19 cellular contexts compared by ENCODE assay signal in the genomic region with DNA sequence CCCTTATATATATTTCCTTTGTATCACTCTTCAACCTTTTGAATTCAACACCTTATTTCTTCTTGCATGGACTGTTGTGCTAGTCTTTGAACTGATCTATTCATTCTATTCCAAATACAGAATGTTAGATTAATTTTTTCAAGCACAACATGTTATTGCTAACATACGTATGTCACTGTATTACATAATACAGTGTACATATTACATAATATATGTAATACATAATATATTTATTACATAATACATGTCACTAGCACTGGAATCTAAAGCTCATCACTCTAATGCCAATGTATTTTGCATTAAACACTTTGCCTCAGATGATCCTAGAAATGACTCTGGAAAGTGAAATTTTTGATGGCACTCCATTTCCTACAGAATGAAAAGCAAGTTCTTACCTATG.
A peak's percentile ranks its signal among the peaks of the same experiment; 100 is the strongest.
DNase-seq lines count a peak whose midpoint lies in the region; FAIRE-seq and TF ChIP-seq lines count a peak whose summit lies in the region.
"Had no signal": no experiment of that assay in that cellular context is flagged by ENCODE, and none has a peak within 500 bp of the region (broad histone marks: within the 10 kb centered on the region; RNA-seq: fewer than 3 reads in every experiment).

No MANE protein-coding gene starts in this region.

- H3K4me2 ChIP-seq in OCI-LY3 (ENCODE audit: low read length): peak overlapping the region; percentile 33; the same call in 1 of the 2 replicates
- H3K4me2 ChIP-seq: BLaER1 had no signal

- no peak for DNase-seq in 8988T
- no peak for DNase-seq in DMS53 treated with DMSO at 0.1 percent for 48 hours (lab: John Stamatoyannopoulos, UW; ENCODE audit: unreplicated experiment)
- DNase-seq in DMS53 (lab: John Stamatoyannopoulos, UW): no peak
- DNase-seq: ACHN; BE2C; C1 segment of cervical spinal cord; CD4-positive, alpha-beta memory T cell; CD8-positive, alpha-beta memory T cell; COR-L47; DMS 273 treated with DMSO at 0.1 percent for 48 hours; DMS153; DMS79; DND-41; EL had no signal

- H2AFZ ChIP-seq in OCI-LY3 (ENCODE audit: low read depth, low read length): no peak overlapping the region

- TF ChIP-seq CTCF in OCI-LY3 (IDR thresholded peaks at IDR 0.05; ENCODE audit: low read depth, low read length): no peak

- peak; percentile 29 for FAIRE-seq in A204.1 (lab: Jason Lieb, UNC)
- peak; percentile 46 for FAIRE-seq in G401.6 (lab: Jason Lieb, UNC)
- FAIRE-seq: GM19239 had no signal

- no peaks in the 10 kb centered on the region for H3K36me3 ChIP-seq in OCI-LY3 (replicated peaks; ENCODE audit: low read depth, low read length)
- H3K36me3 ChIP-seq: BE2C had no signal

- H3K9me3 ChIP-seq in OCI-LY3 (ENCODE audit: insufficient read depth, low read length): no peaks in the 10 kb centered on the region
- H3K9me3 ChIP-seq: BE2C had no signal

- no peak overlapping the region for H3K4me3 ChIP-seq in OCI-LY3 (ENCODE audit: low read length)
- H3K4me3 ChIP-seq: BLaER1 had no signal

- no peak overlapping the region for H3K9ac ChIP-seq in OCI-LY3 (ENCODE audit: low read length)
- H3K9ac ChIP-seq: BLaER1 had no signal

- no peak overlapping the region for H3K27ac ChIP-seq in OCI-LY3 (ENCODE audit: low read length)
- H3K27ac ChIP-seq: BLaER1 had no signal

- H4K20me1 ChIP-seq in OCI-LY3 (ENCODE audit: insufficient read depth, low read length): peaks cover 10% of the 10 kb centered on the region; the same call in 1 of the 2 replicates

- H3K4me1 ChIP-seq in OCI-LY3 (ENCODE audit: low read length): peaks cover 15% of the 10 kb centered on the region
- H3K4me1 ChIP-seq: BE2C, BLaER1 had no signal

- peaks cover 6% of the 10 kb centered on the region for H3K79me2 ChIP-seq in OCI-LY3 (ENCODE audit: low read length)

- H3K27me3 ChIP-seq in OCI-LY3 (ENCODE audit: low read depth, low read length): no peaks in the 10 kb centered on the region
- H3K27me3 ChIP-seq: BE2C, BLaER1 had no signal
